In genomic region chr15:82540055-82540983, GRCh38 we compare ENCODE assay signal across 8 cellular contexts. TPM values are rescaled to one million over a fixed set of nuclear protein-coding genes. Genes with fewer than 3 reads are reported as not detected.
DNase-seq lines count a peak whose midpoint lies in the region; ATAC-seq and TF ChIP-seq lines count a peak whose summit lies in the region.

RPS17 (minus strand) TSS chr15:82540457; CDS start chr15:82540428, 29 bp downstream.

- no peaks in the 10 kb centered on the region for H3K27me3 ChIP-seq in CD4-positive, CD25-positive, alpha-beta regulatory T cell (ENCODE audit: control insufficient read depth, insufficient read depth, low read length)
- no peaks in the 10 kb centered on the region for H3K27me3 ChIP-seq in HUES6 (ENCODE audit: control insufficient read depth, insufficient read depth, low read length)

- peak; percentile 99 for TF ChIP-seq POLR2A in erythroblast (IDR thresholded peaks at IDR 0.05; ENCODE audit: low read length)

- H3K27ac Mint-ChIP-seq in CD4-positive, CD25-positive, alpha-beta regulatory T cell, result peak within 1 kb of the TSS; percentile 93 to 99 (median 96)
- peak within 1 kb of the TSS; percentile 84 to 99 (median 96) for H3K27ac Mint-ChIP-seq in naive B cell
- peak within 1 kb of the TSS; percentile 98 for H3K27ac Mint-ChIP-seq in stimulated activated naive B cell treated with anti-CD40 and anti-IgM and Interleukin-4, amounts not matched to agents 10 μg/mL and 1 μg/mL and 100 μg/mL, for 72 hours

- H3K4me1 ChIP-seq in CD4-positive, CD25-positive, alpha-beta regulatory T cell (ENCODE audit: control insufficient read depth, insufficient read depth, low read length, poor library complexity, severe bottlenecking), result peaks cover 26% of the 10 kb centered on the region
- peaks cover 27% of the 10 kb centered on the region for H3K4me1 ChIP-seq in HUES6 (ENCODE audit: control insufficient read depth, insufficient read depth, low read length)

- peaks cover 9% of the 10 kb centered on the region for H3K27me3 Mint-ChIP-seq in CD4-positive, CD25-positive, alpha-beta regulatory T cell
- peaks cover 0 to 9% (median 4%) of the 10 kb centered on the region in 3 donors for H3K27me3 Mint-ChIP-seq in naive B cell
- H3K27me3 Mint-ChIP-seq in stimulated activated naive B cell treated with anti-CD40 and anti-IgM and Interleukin-4, amounts not matched to agents 10 μg/mL and 1 μg/mL and 100 μg/mL, for 72 hours, result peaks cover 3 to 11% of the 10 kb centered on the region in 2 donors

- ATAC-seq in CD4-positive, CD25-positive, alpha-beta regulatory T cell (ENCODE audit: low read depth in 2 of 2), result peak; percentile 96 to 98
- ATAC-seq in GM21381 (IDR thresholded peaks at IDR 0.05; ENCODE audit: unreplicated experiment), result peak; percentile 90
- peak; percentile 92 for ATAC-seq in naive B cell (ENCODE audit: low read depth in 2 of 2)
- peak; percentile 94 to 97 for ATAC-seq in stimulated activated naive B cell treated with anti-CD40 and anti-IgM and Interleukin-4, amounts not matched to agents 10 μg/mL and 1 μg/mL and 100 μg/mL, for 72 hours (replicated peaks)

- H3K36me3 ChIP-seq in CD4-positive, CD25-positive, alpha-beta regulatory T cell (ENCODE audit: control insufficient read depth, insufficient read depth, low read length), result peaks cover 36% of the 10 kb centered on the region
- peaks cover 47% of the 10 kb centered on the region for H3K36me3 ChIP-seq in HUES6 (ENCODE audit: control insufficient read depth, insufficient read depth, low read length)

- H3K4me1 Mint-ChIP-seq in CD4-positive, CD25-positive, alpha-beta regulatory T cell, result peaks cover 0 to 44% (median 15%) of the 10 kb centered on the region in 4 donors
- peaks cover 29 to 38% (median 34%) of the 10 kb centered on the region in 3 donors for H3K4me1 Mint-ChIP-seq in naive B cell
- peaks cover 23 to 37% of the 10 kb centered on the region in 2 donors for H3K4me1 Mint-ChIP-seq in stimulated activated naive B cell treated with anti-CD40 and anti-IgM and Interleukin-4, amounts not matched to agents 10 μg/mL and 1 μg/mL and 100 μg/mL, for 72 hours

- peak within 1 kb of the TSS; percentile 86 for H3K27ac ChIP-seq in CD4-positive, CD25-positive, alpha-beta regulatory T cell (ENCODE audit: insufficient read depth, low read length, poor library complexity, severe bottlenecking)
- H3K27ac ChIP-seq in HUES6 (ENCODE audit: low read depth, low read length), result peak within 1 kb of the TSS; percentile 95

- peak; percentile 97 to 99 (median 98) for DNase-seq in CD4-positive, CD25-positive, alpha-beta regulatory T cell
- DNase-seq in activated CD8-positive, alpha-beta memory T cell treated with anti-CD3 and anti-CD28 coated beads for 48 hours (ENCODE audit: low read depth in 2 of 3, low spot score in 2 of 3), result peak; percentile 97 to 99 (median 98)
- DNase-seq in erythroblast (lab: John Stamatoyannopoulos, UW) (no peak), naive B cell (peak; percentile 98), NCI-H345 (lab: John Stamatoyannopoulos, UW) (no peak)
- peak; percentile 97 for DNase-seq in stimulated activated naive B cell treated with anti-CD40 and anti-IgM and Interleukin-4, amounts not matched to agents 10 μg/mL and 1 μg/mL and 100 μg/mL, for 72 hours

- peak within 1 kb of the TSS; percentile 98 for H3K4me3 ChIP-seq in CD4-positive, CD25-positive, alpha-beta regulatory T cell (ENCODE audit: low read depth, low read length)
- peak within 1 kb of the TSS; percentile 99 for H3K4me3 ChIP-seq in HUES6 (ENCODE audit: low read depth, low read length)

- H3K9me3 Mint-ChIP-seq in CD4-positive, CD25-positive, alpha-beta regulatory T cell, result no peaks in the 10 kb centered on the region
- H3K9me3 Mint-ChIP-seq in naive B cell, result no peaks in the 10 kb centered on the region
- H3K9me3 Mint-ChIP-seq in stimulated activated naive B cell treated with anti-CD40 and anti-IgM and Interleukin-4, amounts not matched to agents 10 μg/mL and 1 μg/mL and 100 μg/mL, for 72 hours, result no peaks in the 10 kb centered on the region

- H3K9me3 ChIP-seq in CD4-positive, CD25-positive, alpha-beta regulatory T cell (ENCODE audit: control insufficient read depth in 2 of 2, low read length in 2 of 2), result no peaks in the 10 kb centered on the region
- H3K9me3 ChIP-seq in HUES6 (ENCODE audit: control insufficient read depth, insufficient read depth, low read depth, low read length), result no peaks in the 10 kb centered on the region

- H3K36me3 Mint-ChIP-seq in CD4-positive, CD25-positive, alpha-beta regulatory T cell, result peaks cover 31% of the 10 kb centered on the region
- peaks cover 16 to 29% of the 10 kb centered on the region in 2 donors for H3K36me3 Mint-ChIP-seq in naive B cell
- H3K36me3 Mint-ChIP-seq in stimulated activated naive B cell treated with anti-CD40 and anti-IgM and Interleukin-4, amounts not matched to agents 10 μg/mL and 1 μg/mL and 100 μg/mL, for 72 hours, result peaks cover 42 to 66% of the 10 kb centered on the region in 2 donors

- peak within 1 kb of the TSS; percentile 96 to 100 (median 98) for H3K4me3 Mint-ChIP-seq in CD4-positive, CD25-positive, alpha-beta regulatory T cell
- peak within 1 kb of the TSS; percentile 95 to 99 (median 98) for H3K4me3 Mint-ChIP-seq in naive B cell
- H3K4me3 Mint-ChIP-seq in stimulated activated naive B cell treated with anti-CD40 and anti-IgM and Interleukin-4, amounts not matched to agents 10 μg/mL and 1 μg/mL and 100 μg/mL, for 72 hours, result peak within 1 kb of the TSS; percentile 97 to 98

- H3K9ac ChIP-seq in HUES6 (ENCODE audit: low read length), result peak within 1 kb of the TSS; percentile 99

RNA-seq across cellular contexts. Expression of gene RPS17, which starts in this region (rescaled TPM):
- total RNA-seq in CD4-positive, CD25-positive, alpha-beta regulatory T cell, result 1,792 TPM
- 1,000 to 10,000 TPM; 1,155 to 1,678 (median 1,485) TPM for polyA plus RNA-seq in CD4-positive, CD25-positive, alpha-beta regulatory T cell
- polyA plus RNA-seq in naive B cell (ENCODE audit: low read depth in 6 of 6), result 1,000 to 10,000 TPM; 1,169 to 1,691 (median 1,534) TPM

Comparison
In these comparisons a context has a peak if more than half of its experiments do, and no peak if none do; other contexts are left out.
1. DNase-seq: peak in CD4-positive, CD25-positive, alpha-beta regulatory T cell (3 of 3), activated CD8-positive, alpha-beta memory T cell treated with anti-CD3 and anti-CD28 coated beads for 48 hours (3 of 3), naive B cell (single experiment) and stimulated activated naive B cell treated with anti-CD40 and anti-IgM and Interleukin-4, amounts not matched to agents 10 μg/mL and 1 μg/mL and 100 μg/mL, for 72 hours (single experiment); none in erythroblast (0 of 2) and NCI-H345 (single experiment).
2. Peak in every context shown above with its lines, with median percentiles within 50 percentile points of each other: ATAC-seq, H3K27ac Mint-ChIP-seq and H3K4me3 Mint-ChIP-seq.